In the genomic region with DNA sequence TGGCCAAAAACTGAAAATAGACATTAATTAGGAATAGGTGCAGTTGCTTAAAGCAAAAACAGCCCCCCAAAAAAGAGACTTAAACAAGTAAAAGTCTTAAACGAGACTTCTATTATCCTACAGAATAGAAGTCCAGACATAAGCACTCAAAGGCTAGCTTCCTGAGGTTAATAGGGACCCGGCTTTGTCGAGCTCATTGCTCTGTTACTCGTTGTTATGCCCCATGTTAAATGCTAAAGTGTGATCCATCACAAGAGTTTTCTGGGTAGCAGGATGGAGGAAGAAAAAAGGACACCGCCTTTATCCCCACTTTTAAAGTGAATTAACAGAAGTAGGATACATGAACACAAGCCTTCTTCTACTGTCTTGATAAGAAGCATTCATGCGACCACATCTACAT, we compare ENCODE assay signal across 2 cellular contexts.
TF ChIP-seq lines count a peak whose summit lies in the region.

No MANE protein-coding gene starts in this region.

TF ChIP-seq in GM23338, 12 proteins besides CTCF, POLR2A, EP300 and RAD21 (continues in another document):
- TF ChIP-seq ZNF331 (CRISPR knock-in tag; IDR thresholded peaks at IDR 0.05; ENCODE audit: low read depth) (no peak), CREB1 (CRISPR knock-in tag; IDR thresholded peaks at IDR 0.05; ENCODE audit: low read depth) (no peak), STAT1 (IDR thresholded peaks at IDR 0.05; ENCODE audit: unreplicated experiment) (no peak), JUNB (IDR thresholded peaks at IDR 0.05; ENCODE audit: unreplicated experiment) (no peak), POLR2AphosphoS5 (IDR thresholded peaks at IDR 0.05; ENCODE audit: low read depth) (no peak), EZH2 (IDR thresholded peaks at IDR 0.05; ENCODE audit: low read depth, unreplicated experiment) (no peak), ZNF114 (CRISPR knock-in tag; IDR thresholded peaks at IDR 0.05) (no peak), NANOG (IDR thresholded peaks at IDR 0.05; ENCODE audit: borderline replicate concordance) (no peak), EZH2phosphoT487 (IDR thresholded peaks at IDR 0.05; ENCODE audit: unreplicated experiment) (no peak)
- TF ChIP-seq, protein P1, sequence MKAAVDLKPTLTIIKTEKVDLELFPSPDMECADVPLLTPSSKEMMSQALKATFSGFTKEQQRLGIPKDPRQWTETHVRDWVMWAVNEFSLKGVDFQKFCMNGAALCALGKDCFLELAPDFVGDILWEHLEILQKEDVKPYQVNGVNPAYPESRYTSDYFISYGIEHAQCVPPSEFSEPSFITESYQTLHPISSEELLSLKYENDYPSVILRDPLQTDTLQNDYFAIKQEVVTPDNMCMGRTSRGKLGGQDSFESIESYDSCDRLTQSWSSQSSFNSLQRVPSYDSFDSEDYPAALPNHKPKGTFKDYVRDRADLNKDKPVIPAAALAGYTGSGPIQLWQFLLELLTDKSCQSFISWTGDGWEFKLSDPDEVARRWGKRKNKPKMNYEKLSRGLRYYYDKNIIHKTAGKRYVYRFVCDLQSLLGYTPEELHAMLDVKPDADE (IDR thresholded peaks at IDR 0.05), result no peak
- TF ChIP-seq, protein P2, sequence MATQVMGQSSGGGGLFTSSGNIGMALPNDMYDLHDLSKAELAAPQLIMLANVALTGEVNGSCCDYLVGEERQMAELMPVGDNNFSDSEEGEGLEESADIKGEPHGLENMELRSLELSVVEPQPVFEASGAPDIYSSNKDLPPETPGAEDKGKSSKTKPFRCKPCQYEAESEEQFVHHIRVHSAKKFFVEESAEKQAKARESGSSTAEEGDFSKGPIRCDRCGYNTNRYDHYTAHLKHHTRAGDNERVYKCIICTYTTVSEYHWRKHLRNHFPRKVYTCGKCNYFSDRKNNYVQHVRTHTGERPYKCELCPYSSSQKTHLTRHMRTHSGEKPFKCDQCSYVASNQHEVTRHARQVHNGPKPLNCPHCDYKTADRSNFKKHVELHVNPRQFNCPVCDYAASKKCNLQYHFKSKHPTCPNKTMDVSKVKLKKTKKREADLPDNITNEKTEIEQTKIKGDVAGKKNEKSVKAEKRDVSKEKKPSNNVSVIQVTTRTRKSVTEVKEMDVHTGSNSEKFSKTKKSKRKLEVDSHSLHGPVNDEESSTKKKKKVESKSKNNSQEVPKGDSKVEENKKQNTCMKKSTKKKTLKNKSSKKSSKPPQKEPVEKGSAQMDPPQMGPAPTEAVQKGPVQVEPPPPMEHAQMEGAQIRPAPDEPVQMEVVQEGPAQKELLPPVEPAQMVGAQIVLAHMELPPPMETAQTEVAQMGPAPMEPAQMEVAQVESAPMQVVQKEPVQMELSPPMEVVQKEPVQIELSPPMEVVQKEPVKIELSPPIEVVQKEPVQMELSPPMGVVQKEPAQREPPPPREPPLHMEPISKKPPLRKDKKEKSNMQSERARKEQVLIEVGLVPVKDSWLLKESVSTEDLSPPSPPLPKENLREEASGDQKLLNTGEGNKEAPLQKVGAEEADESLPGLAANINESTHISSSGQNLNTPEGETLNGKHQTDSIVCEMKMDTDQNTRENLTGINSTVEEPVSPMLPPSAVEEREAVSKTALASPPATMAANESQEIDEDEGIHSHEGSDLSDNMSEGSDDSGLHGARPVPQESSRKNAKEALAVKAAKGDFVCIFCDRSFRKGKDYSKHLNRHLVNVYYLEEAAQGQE (IDR thresholded peaks at IDR 0.05; ENCODE audit: unreplicated experiment), result no peak

TF ChIP-seq in WTC11, 78 proteins besides CTCF, POLR2A, EP300 and RAD21:
- no peak for TF ChIP-seq NR1H2 (CRISPR knock-in tag; IDR thresholded peaks at IDR 0.05)
- TF ChIP-seq, protein P3, sequence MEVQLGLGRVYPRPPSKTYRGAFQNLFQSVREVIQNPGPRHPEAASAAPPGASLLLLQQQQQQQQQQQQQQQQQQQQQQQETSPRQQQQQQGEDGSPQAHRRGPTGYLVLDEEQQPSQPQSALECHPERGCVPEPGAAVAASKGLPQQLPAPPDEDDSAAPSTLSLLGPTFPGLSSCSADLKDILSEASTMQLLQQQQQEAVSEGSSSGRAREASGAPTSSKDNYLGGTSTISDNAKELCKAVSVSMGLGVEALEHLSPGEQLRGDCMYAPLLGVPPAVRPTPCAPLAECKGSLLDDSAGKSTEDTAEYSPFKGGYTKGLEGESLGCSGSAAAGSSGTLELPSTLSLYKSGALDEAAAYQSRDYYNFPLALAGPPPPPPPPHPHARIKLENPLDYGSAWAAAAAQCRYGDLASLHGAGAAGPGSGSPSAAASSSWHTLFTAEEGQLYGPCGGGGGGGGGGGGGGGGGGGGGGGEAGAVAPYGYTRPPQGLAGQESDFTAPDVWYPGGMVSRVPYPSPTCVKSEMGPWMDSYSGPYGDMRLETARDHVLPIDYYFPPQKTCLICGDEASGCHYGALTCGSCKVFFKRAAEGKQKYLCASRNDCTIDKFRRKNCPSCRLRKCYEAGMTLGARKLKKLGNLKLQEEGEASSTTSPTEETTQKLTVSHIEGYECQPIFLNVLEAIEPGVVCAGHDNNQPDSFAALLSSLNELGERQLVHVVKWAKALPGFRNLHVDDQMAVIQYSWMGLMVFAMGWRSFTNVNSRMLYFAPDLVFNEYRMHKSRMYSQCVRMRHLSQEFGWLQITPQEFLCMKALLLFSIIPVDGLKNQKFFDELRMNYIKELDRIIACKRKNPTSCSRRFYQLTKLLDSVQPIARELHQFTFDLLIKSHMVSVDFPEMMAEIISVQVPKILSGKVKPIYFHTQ (CRISPR knock-in tag; IDR thresholded peaks at IDR 0.05), result no peak
- TF ChIP-seq, protein P4, sequence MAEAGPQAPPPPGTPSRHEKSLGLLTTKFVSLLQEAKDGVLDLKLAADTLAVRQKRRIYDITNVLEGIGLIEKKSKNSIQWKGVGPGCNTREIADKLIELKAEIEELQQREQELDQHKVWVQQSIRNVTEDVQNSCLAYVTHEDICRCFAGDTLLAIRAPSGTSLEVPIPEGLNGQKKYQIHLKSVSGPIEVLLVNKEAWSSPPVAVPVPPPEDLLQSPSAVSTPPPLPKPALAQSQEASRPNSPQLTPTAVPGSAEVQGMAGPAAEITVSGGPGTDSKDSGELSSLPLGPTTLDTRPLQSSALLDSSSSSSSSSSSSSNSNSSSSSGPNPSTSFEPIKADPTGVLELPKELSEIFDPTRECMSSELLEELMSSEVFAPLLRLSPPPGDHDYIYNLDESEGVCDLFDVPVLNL (CRISPR knock-in tag; IDR thresholded peaks at IDR 0.05; ENCODE audit: borderline replicate concordance, low read depth), result no peak
- TF ChIP-seq ZNF671 (CRISPR knock-in tag; IDR thresholded peaks at IDR 0.05), result no peak
- TF ChIP-seq KAT7 (CRISPR knock-in tag; IDR thresholded peaks at IDR 0.05; ENCODE audit: borderline replicate concordance), result no peak
